In the genomic region with DNA sequence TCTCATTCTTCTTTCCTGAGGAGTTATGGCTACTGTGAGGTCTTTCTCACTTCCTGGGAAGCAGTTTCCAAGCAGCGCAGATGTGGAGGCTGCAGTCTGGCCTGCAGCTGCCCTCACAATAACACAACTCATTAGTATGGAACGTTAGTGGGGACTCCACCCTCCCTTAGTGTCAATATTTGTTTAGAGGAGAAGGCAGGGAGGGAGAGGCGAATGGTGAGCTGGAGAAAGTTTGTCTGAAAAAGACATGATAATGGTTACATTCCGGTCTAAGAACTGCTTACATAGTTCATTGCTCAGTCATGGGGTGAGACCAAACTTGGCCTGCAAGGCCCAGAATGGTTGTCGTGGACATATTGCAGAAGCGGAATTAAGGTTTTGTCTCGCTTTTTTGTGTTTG, we compare ENCODE assay signal across 14 cellular contexts.
DNase-seq lines count a peak whose midpoint lies in the region; ATAC-seq and TF ChIP-seq lines count a peak whose summit lies in the region.
"Had no signal": no experiment of that assay in that cellular context is flagged by ENCODE, and none has a peak within 500 bp of the region (broad histone marks: within the 10 kb centered on the region; RNA-seq: fewer than 3 reads in every experiment).

No MANE protein-coding gene starts in this region.

- no peak overlapping the region for H3K14ac ChIP-seq in mesenchymal stem cell (ENCODE audit: low read length in 2 of 2)

- H3K27ac ChIP-seq in mesenchymal stem cell (ENCODE audit: low read length, poor library complexity, severe bottlenecking): no peak overlapping the region
- H3K27ac ChIP-seq in right cardiac atrium (ENCODE audit: low read length): no peak overlapping the region
- H3K27ac ChIP-seq in right atrium auricular region: no peak overlapping the region
- H3K27ac ChIP-seq: skin epidermis had no signal

- no peak overlapping the region for H4K8ac ChIP-seq in mesenchymal stem cell (ENCODE audit: low read length)

- H3K4me2 ChIP-seq in mesenchymal stem cell (ENCODE audit: low read length, poor library complexity, severe bottlenecking): no peak overlapping the region

- no peak overlapping the region for H2AK5ac ChIP-seq in mesenchymal stem cell (ENCODE audit: low read length, severe bottlenecking)

- no peak overlapping the region for H2BK5ac ChIP-seq in mesenchymal stem cell (ENCODE audit: low read depth, low read length, poor library complexity, severe bottlenecking)

- 0% methylated on average over 4 of the region's 7 CpGs for WGBS in mesenchymal stem cell
- WGBS in right cardiac atrium: 59% methylated on average over 7 of the region's 7 CpGs

- H3K4me1 ChIP-seq in mesenchymal stem cell (ENCODE audit: control insufficient read depth, insufficient read depth, low read depth, low read length) (peaks cover 4% of the 10 kb centered on the region), right cardiac atrium (ENCODE audit: control insufficient read depth, insufficient read depth, low read length) (no peaks in the 10 kb centered on the region), right atrium auricular region (no peaks in the 10 kb centered on the region)

- no peaks in the 10 kb centered on the region for H3K27me3 ChIP-seq in mesenchymal stem cell (ENCODE audit: control insufficient read depth in 1 of 2, insufficient read depth in 1 of 2, low read length in 2 of 2)
- H3K27me3 ChIP-seq in right cardiac atrium (ENCODE audit: control insufficient read depth, insufficient read depth): no peaks in the 10 kb centered on the region
- no peaks in the 10 kb centered on the region for H3K27me3 ChIP-seq in right atrium auricular region

- DNase-seq in AG08396 (ENCODE audit: low spot score) (peak; percentile 78), HT-29 (ENCODE audit: low spot score) (peak; percentile 7), brain pericyte (ENCODE audit: low read depth, low spot score) (peak; percentile 34), mesenchymal stem cell (peak; percentile 97), NCI-H2081 treated with DMSO at 0.1 percent for 48 hours (lab: John Stamatoyannopoulos, UW) (no peak), right cardiac atrium (no peak), right atrium auricular region (ENCODE audit: low spot score) (no peak)
- DNase-seq: caudate nucleus, mesendoderm, NCI-H187 treated with DMSO at 0.1 percent for 48 hours, RPMI8226 had no signal

- H3K4me3 ChIP-seq in mesenchymal stem cell (ENCODE audit: insufficient read depth in 1 of 2, low read depth in 1 of 2, low read length in 2 of 2) (no peak overlapping the region), right cardiac atrium (ENCODE audit: low read length) (no peak overlapping the region), right atrium auricular region (no peak overlapping the region)
- H3K4me3 ChIP-seq: skin epidermis had no signal

- H2BK15ac ChIP-seq in mesenchymal stem cell (ENCODE audit: low read depth, poor library complexity, severe bottlenecking): no peak overlapping the region

- H3K23ac ChIP-seq in mesenchymal stem cell (ENCODE audit: low read length in 2 of 2): no peak overlapping the region

- no peak overlapping the region for H2BK12ac ChIP-seq in mesenchymal stem cell (ENCODE audit: low read length in 2 of 2)

- TF ChIP-seq CTCF in right atrium auricular region (IDR thresholded peaks at IDR 0.05): no peak

- intact Hi-C loops in right cardiac atrium (cut with DNase I): no loop called here

- ATAC-seq in HG02884 (IDR thresholded peaks at IDR 0.05; ENCODE audit: unreplicated experiment): no peak
- ATAC-seq in right cardiac atrium: no peak
- ATAC-seq: WTC11 had no signal

- no peaks in the 10 kb centered on the region for H3K79me1 ChIP-seq in mesenchymal stem cell (replicated peaks; ENCODE audit: low read length, poor library complexity, severe bottlenecking)

- peak overlapping the region in 1 of 2 experiments; percentile 94 for H3K18ac ChIP-seq in mesenchymal stem cell (ENCODE audit: low read depth in 1 of 2, low read length in 2 of 2)

- H3K36me3 ChIP-seq in mesenchymal stem cell (ENCODE audit: control insufficient read depth in 1 of 2, insufficient read depth in 2 of 2, low read depth in 1 of 2, low read length in 2 of 2): no peaks in the 10 kb centered on the region
- no peaks in the 10 kb centered on the region for H3K36me3 ChIP-seq in right atrium auricular region

- H4K91ac ChIP-seq in mesenchymal stem cell (ENCODE audit: low read length): no peak overlapping the region

- no peak overlapping the region for H2BK120ac ChIP-seq in mesenchymal stem cell (ENCODE audit: low read depth, low read length)

- H3K4ac ChIP-seq in mesenchymal stem cell (ENCODE audit: low read depth in 1 of 2, low read length in 2 of 2): peak overlapping the region in 1 of 2 experiments; percentile 73

- H3K9me3 ChIP-seq in mesenchymal stem cell (ENCODE audit: control insufficient read depth, low read length) (no peaks in the 10 kb centered on the region), right cardiac atrium (ENCODE audit: control insufficient read depth, low read length) (no peaks in the 10 kb centered on the region), right atrium auricular region (no peaks in the 10 kb centered on the region)

- no peak overlapping the region for H3K9ac ChIP-seq in mesenchymal stem cell (ENCODE audit: low read length)

- no peak overlapping the region for H2AFZ ChIP-seq in mesenchymal stem cell (ENCODE audit: low read depth, low read length)

Comparison
In these comparisons a context has a peak if more than half of its experiments do, and no peak if none do; other contexts are left out.
1. DNase-seq: peak in AG08396 (single experiment), HT-29 (single experiment), brain pericyte (single experiment) and mesenchymal stem cell (single experiment); none in NCI-H2081 treated with DMSO at 0.1 percent for 48 hours (single experiment), right cardiac atrium (0 of 3) and right atrium auricular region (single experiment).